8 cellular contexts compared by ENCODE assay signal in the genomic region with DNA sequence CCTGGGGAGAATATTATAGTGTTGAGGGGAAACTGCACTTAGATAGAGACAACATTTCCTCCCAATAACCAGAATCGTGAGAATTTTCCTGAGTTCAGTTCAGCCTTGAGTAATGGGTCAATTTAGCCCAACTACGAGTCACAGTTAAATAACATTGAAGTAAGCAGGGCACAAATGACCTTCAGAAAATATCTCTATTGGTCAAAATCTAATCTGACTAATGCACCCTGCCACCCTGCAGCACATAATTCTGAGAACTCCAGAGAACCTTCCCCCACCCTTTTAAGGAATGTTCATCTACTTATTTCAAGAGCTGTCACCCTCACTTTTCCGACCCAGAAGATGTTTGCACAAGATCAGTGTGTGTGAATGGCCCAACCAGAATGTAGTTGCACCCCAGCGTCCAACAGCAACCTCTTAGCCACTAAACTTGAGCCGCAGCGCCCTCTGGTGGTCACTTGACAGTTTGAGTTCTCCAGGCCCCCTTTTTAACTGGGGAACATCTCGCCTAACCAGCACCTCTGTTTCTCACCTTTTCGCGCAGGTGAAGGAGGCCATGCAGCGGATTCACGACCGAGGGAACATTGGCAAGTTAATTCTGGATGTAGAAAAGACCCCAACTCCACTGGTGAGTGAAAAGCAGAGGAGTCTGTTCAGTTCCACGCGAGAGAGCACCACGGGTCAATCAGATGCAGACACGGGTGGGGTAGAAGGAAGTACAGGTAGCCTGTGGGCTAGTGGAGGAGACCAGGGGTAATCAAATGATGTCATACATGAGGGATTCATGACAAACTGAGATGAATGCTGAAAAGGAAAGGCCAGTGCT. TPM values are rescaled to one million over a fixed set of nuclear protein-coding genes. Genes with fewer than 3 reads are reported as not detected.
DNase-seq lines count a peak whose midpoint lies in the region; ATAC-seq, FAIRE-seq and TF ChIP-seq lines count a peak whose summit lies in the region.

No MANE protein-coding gene starts in this region.

- H3K36me3 ChIP-seq in BJ (ENCODE audit: control insufficient read depth, insufficient read depth, low read length) (no peaks in the 10 kb centered on the region), Peyer's patch (no peaks in the 10 kb centered on the region), testis (ENCODE audit: low read depth, missing control alignments) (no peaks in the 10 kb centered on the region)

- peak; percentile 71 for ATAC-seq in omental fat pad (ENCODE audit: low FRiP score)

- peak; percentile 57 for TF ChIP-seq CTCF in BJ (IDR thresholded peaks at IDR 0.05; ENCODE audit: insufficient read depth, low read depth, low read length)
- peak; percentile 34 to 73 (median 69) for TF ChIP-seq CTCF in Peyer's patch (IDR thresholded peaks at IDR 0.05)
- TF ChIP-seq CTCF in omental fat pad (IDR thresholded peaks at IDR 0.05) = peak in 1 of 3 donors; percentile 33
- peak; percentile 72 to 82 (median 77) for TF ChIP-seq CTCF in testis (IDR thresholded peaks at IDR 0.05)

- H3K27ac ChIP-seq in Peyer's patch (no peak overlapping the region), testis (no peak overlapping the region)

- DNase-seq in BJ (ENCODE audit: low read depth) (no peak), GM19238 (ENCODE audit: insufficient read length, low spot score) (peak; percentile 37), HTR-8/SVneo (ENCODE audit: insufficient read length, low spot score) (peak; percentile 50), Peyer's patch (peak; percentile 66 to 93 (median 83)), frontal cortex (ENCODE audit: low spot score in 2 of 2) (peak; percentile 17 to 56), omental fat pad (ENCODE audit: low spot score) (peak; percentile 92), testis (peak; percentile 90)
- peak; percentile 52 to 68 for DNase-seq in activated T-helper 1 cell treated with anti-CD3 and anti-CD28 coated beads, Interleukin-2, amount 50 U/mL, for 16 hours (ENCODE audit: low read depth in 1 of 2, low spot score in 1 of 2)

- H3K4me3 ChIP-seq in BJ (ENCODE audit: low read depth, low read length) (no peak overlapping the region), Peyer's patch (no peak overlapping the region), testis (no peak overlapping the region)

- CTCF ChIA-PET in BJ (lab: Yijun Ruan, JAX) = interaction anchor here (0.6 to 7.3 kb wide), 12 partner anchors 10 to 473 kb away, joined by 3 to 54 read pairs (median 3); a partner anchor contains a TSS

- POLR2A ChIA-PET in BJ (lab: Charles Lee) = no interaction called here

- 22 to 23% methylated on average over 16 of the region's 16 CpGs for WGBS in testis, 2 donors

- intact Hi-C loops in testis (cut with DNase I; ENCODE audit: low total_unique reads) = loop anchor here (10.0 kb wide), 1 partner anchor 297 kb away; no protein-coding TSS in a partner anchor

- H3K4me1 ChIP-seq in Peyer's patch (no peaks in the 10 kb centered on the region), testis (no peaks in the 10 kb centered on the region)

- FAIRE-seq in HTR-8/SVneo (lab: Jason Lieb, UNC) (peak; percentile 67), frontal cortex (lab: Jason Lieb, UNC) (no peak)

- H3K27me3 ChIP-seq in BJ (ENCODE audit: control insufficient read depth, insufficient read depth, low read length) = no peaks in the 10 kb centered on the region
- no peaks in the 10 kb centered on the region for H3K27me3 ChIP-seq in Peyer's patch
- H3K27me3 ChIP-seq in testis = no peaks in the 10 kb centered on the region

- TF ChIP-seq POLR2A in Peyer's patch (IDR thresholded peaks at IDR 0.05) (no peak), testis (IDR thresholded peaks at IDR 0.05) (no peak)

- H3K9me3 ChIP-seq in Peyer's patch (no peaks in the 10 kb centered on the region), testis (no peaks in the 10 kb centered on the region)

RNA-seq across cellular contexts. Expression of a gene that starts 50.8 kb away (rescaled TPM):
- polyA plus RNA-seq in BJ (2011; rRNA removed) (not detected in 2 replicates), testis (ENCODE audit: insufficient read depth, low read depth, low replicate concordance) (not detected)
- not detected in 2 replicates for polyA minus RNA-seq in BJ (2011; rRNA and poly(A)+ RNA removed)
- total RNA-seq in Peyer's patch (not detected), frontal cortex (under 0.01 TPM), omental fat pad (not detected), testis (under 1 TPM; 0.55 to 0.74 TPM)
